Comparison of ENCODE assay signal across 25 cellular contexts in genomic region chr4:124437853-124438495, GRCh38.
A peak's percentile ranks its signal among the peaks of the same experiment; 100 is the strongest.
DNase-seq lines count a peak whose midpoint lies in the region; ATAC-seq and TF ChIP-seq lines count a peak whose summit lies in the region.
"Had no signal": no experiment of that assay in that cellular context is flagged by ENCODE, and none has a peak within 500 bp of the region (broad histone marks: within the 10 kb centered on the region; RNA-seq: fewer than 3 reads in every experiment).

No MANE protein-coding gene starts in this region.

- CTCF ChIA-PET in PC-3 (lab: Charles Lee), result interaction anchor here (0.5 to 0.7 kb wide), 2 partner anchors 40 to 287 kb away, joined by 3 read pairs; no protein-coding TSS in a partner anchor
- CTCF ChIA-PET in activated CD8-positive, alpha-beta T cell treated with anti-CD3 and anti-CD28 coated beads for 36 hours (lab: Charles Lee), result no interaction called here

- peaks cover 1% of the 10 kb centered on the region for H3K9me3 Mint-ChIP-seq in activated CD8-positive, alpha-beta T cell treated with anti-CD3 and anti-CD28 coated beads for 36 hours
- H3K9me3 Mint-ChIP-seq: activated naive CD8-positive, alpha-beta T cell treated with anti-CD3 and anti-CD28 coated beads, Interleukin-2, amount 50 U/mL, for 24 hours had no signal

- no peak overlapping the region for H3K27ac Mint-ChIP-seq in activated CD8-positive, alpha-beta T cell treated with anti-CD3 and anti-CD28 coated beads for 36 hours
- H3K27ac Mint-ChIP-seq: activated naive CD8-positive, alpha-beta T cell treated with anti-CD3 and anti-CD28 coated beads, Interleukin-2, amount 50 U/mL, for 24 hours; CD4-positive, alpha-beta memory T cell; immature natural killer cell; naive B cell had no signal

- H3K4me3 Mint-ChIP-seq in activated CD8-positive, alpha-beta T cell treated with anti-CD3 and anti-CD28 coated beads for 36 hours, result no peak overlapping the region
- H3K4me3 Mint-ChIP-seq: activated naive CD8-positive, alpha-beta T cell treated with anti-CD3 and anti-CD28 coated beads, Interleukin-2, amount 50 U/mL, for 24 hours; CD4-positive, alpha-beta memory T cell; immature natural killer cell; naive B cell had no signal

- H3F3A ChIP-seq in PC-3 (ENCODE audit: low read length, unreplicated experiment), result no peaks in the 10 kb centered on the region

- POLR2A ChIA-PET in PC-3 (lab: Charles Lee; ENCODE audit: unreplicated experiment), result no interaction called here
- POLR2A ChIA-PET in activated CD8-positive, alpha-beta T cell treated with anti-CD3 and anti-CD28 coated beads for 36 hours (lab: Charles Lee), result no interaction called here

- peak; percentile 96 for ATAC-seq in PC-3
- no peak for ATAC-seq in activated CD8-positive, alpha-beta T cell treated with anti-CD3 and anti-CD28 coated beads for 36 hours
- ATAC-seq: activated naive CD8-positive, alpha-beta T cell treated with anti-CD3 and anti-CD28 coated beads, Interleukin-2, amount 50 U/mL, for 24 hours; right lobe of liver had no signal

- H3K79me2 ChIP-seq in ACC112 (ENCODE audit: control insufficient read depth, insufficient read depth, low read length, unreplicated experiment), result no peaks in the 10 kb centered on the region
- no peaks in the 10 kb centered on the region for H3K79me2 ChIP-seq in PC-3 (ENCODE audit: low read length)

- H3K4me3 ChIP-seq in ACC112 (ENCODE audit: low read depth, low read length), result no peak overlapping the region
- no peak overlapping the region for H3K4me3 ChIP-seq in PC-3 (ENCODE audit: low read length)
- no peak overlapping the region for H3K4me3 ChIP-seq in fibroblast of villous mesenchyme (ENCODE audit: low read depth, low read length)
- H3K4me3 ChIP-seq in prostate gland, result no peak overlapping the region
- H3K4me3 ChIP-seq: coronary artery, HAP-1, right lobe of liver, tibial artery had no signal

- TF ChIP-seq POLR2A in prostate gland (IDR thresholded peaks at IDR 0.05), result no peak

- H4K20me1 ChIP-seq in PC-3 (ENCODE audit: low read length), result no peaks in the 10 kb centered on the region

- H3K4me1 Mint-ChIP-seq in activated CD8-positive, alpha-beta T cell treated with anti-CD3 and anti-CD28 coated beads for 36 hours (ENCODE audit: low read depth), result no peaks in the 10 kb centered on the region
- H3K4me1 Mint-ChIP-seq: activated naive CD8-positive, alpha-beta T cell treated with anti-CD3 and anti-CD28 coated beads, Interleukin-2, amount 50 U/mL, for 24 hours; CD4-positive, alpha-beta memory T cell; immature natural killer cell; naive B cell had no signal

- H3K27me3 ChIP-seq in ACC112 (ENCODE audit: insufficient read depth, low read length) (no peaks in the 10 kb centered on the region), PC-3 (ENCODE audit: low read length) (no peaks in the 10 kb centered on the region), prostate gland (replicated peaks; ENCODE audit: insufficient read depth) (no peaks in the 10 kb centered on the region)
- H3K27me3 ChIP-seq: right lobe of liver, tibial artery had no signal

- DNase-seq in PC-3, result peak; percentile 75
- peak; percentile 20 for DNase-seq in fibroblast of villous mesenchyme (ENCODE audit: low read depth)
- peak; percentile 71 for DNase-seq in prostate gland (ENCODE audit: low spot score)
- no peak for DNase-seq in Ammon's horn (ENCODE audit: low spot score)
- no peak for DNase-seq in activated CD8-positive, alpha-beta T cell treated with anti-CD3 and anti-CD28 coated beads for 36 hours
- no peak for DNase-seq in D341Med (ENCODE audit: low spot score)
- DNase-seq in activated T-cell treated with anti-CD3 and anti-CD28 coated beads, Interleukin-2, amount 50 U/mL, for 1 hour, result no peak
- DNase-seq: activated CD4-positive, alpha-beta T cell treated with anti-CD3 and anti-CD28 coated beads, Interleukin-2, amount 50 U/mL, for 1 hour; activated CD8-positive, alpha-beta memory T cell treated with anti-CD3 and anti-CD28 coated beads, Interleukin-2, amount 50 U/mL, for 48 hours; activated effector memory CD4-positive, alpha-beta T cell treated with Interleukin-2 at 50 U/mL for 16 hours; activated naive CD8-positive, alpha-beta T cell treated with anti-CD3 and anti-CD28 coated beads, Interleukin-2, amount 50 U/mL, for 24 hours; CD4-positive, alpha-beta memory T cell; immature natural killer cell; Kasumi-1; naive B cell; NCI-H2171 treated with DMSO at 0.1 percent for 48 hours; NCI-H69; right lobe of liver; Right ventricle myocardium superior; T-helper 1 cell; tibial artery; WERI-Rb-1 had no signal

- no peaks in the 10 kb centered on the region for H3K36me3 Mint-ChIP-seq in activated CD8-positive, alpha-beta T cell treated with anti-CD3 and anti-CD28 coated beads for 36 hours (ENCODE audit: low read depth)
- H3K36me3 Mint-ChIP-seq: CD4-positive, alpha-beta memory T cell; immature natural killer cell; naive B cell had no signal

- no peak overlapping the region for H3K9ac ChIP-seq in PC-3 (ENCODE audit: low read length)

- no peaks in the 10 kb centered on the region for H3K9me2 ChIP-seq in PC-3 (replicated peaks; ENCODE audit: low read length)

- peak overlapping the region; percentile 52 for H3K4me2 ChIP-seq in PC-3 (ENCODE audit: low read length)

- intact Hi-C loops in PC-3 (cut with micrococcal nuclease), result no loop called here
- intact Hi-C loops in prostate gland (cut with DNase I), result no loop called here
- intact Hi-C loops in activated CD8-positive, alpha-beta T cell treated with anti-CD3 and anti-CD28 coated beads for 36 hours (cut with micrococcal nuclease), result no loop called here

- H2AFZ ChIP-seq in ACC112 (ENCODE audit: low read length, unreplicated experiment), result peak overlapping the region; percentile 28
- no peak overlapping the region for H2AFZ ChIP-seq in PC-3 (ENCODE audit: low read length)

- no peaks in the 10 kb centered on the region for H3K27me3 Mint-ChIP-seq in activated CD8-positive, alpha-beta T cell treated with anti-CD3 and anti-CD28 coated beads for 36 hours
- H3K27me3 Mint-ChIP-seq: activated naive CD8-positive, alpha-beta T cell treated with anti-CD3 and anti-CD28 coated beads, Interleukin-2, amount 50 U/mL, for 24 hours; CD4-positive, alpha-beta memory T cell; naive B cell had no signal

- H3K9me3 ChIP-seq in PC-3 (ENCODE audit: low read length), result no peaks in the 10 kb centered on the region
- no peaks in the 10 kb centered on the region for H3K9me3 ChIP-seq in prostate gland
- H3K9me3 ChIP-seq: HAP-1, right lobe of liver, tibial artery had no signal

- H3K36me3 ChIP-seq in ACC112 (ENCODE audit: insufficient read depth, low read length) (no peaks in the 10 kb centered on the region), PC-3 (ENCODE audit: low read depth, low read length) (no peaks in the 10 kb centered on the region), prostate gland (no peaks in the 10 kb centered on the region)
- H3K36me3 ChIP-seq: HAP-1, right lobe of liver, tibial artery, WERI-Rb-1 had no signal

- TF ChIP-seq CTCF in PC-3 (conservative IDR thresholded peaks at IDR 0.05; ENCODE audit: low read depth, low read length) (no peak), fibroblast of villous mesenchyme (IDR thresholded peaks at IDR 0.05; ENCODE audit: insufficient read depth, low read depth, low read length) (no peak), prostate gland (IDR thresholded peaks at IDR 0.05) (no peak)
- no peak for TF ChIP-seq CTCF in activated CD8-positive, alpha-beta T cell treated with anti-CD3 and anti-CD28 coated beads for 36 hours (IDR thresholded peaks at IDR 0.05)

- H3K4me1 ChIP-seq in ACC112 (ENCODE audit: control insufficient read depth, insufficient read depth, low read length, unreplicated experiment), result peaks cover 36% of the 10 kb centered on the region
- H3K4me1 ChIP-seq in PC-3 (ENCODE audit: insufficient read depth, low read length), result peaks cover 41% of the 10 kb centered on the region
- no peaks in the 10 kb centered on the region for H3K4me1 ChIP-seq in prostate gland (replicated peaks)
- H3K4me1 ChIP-seq: HAP-1, right lobe of liver had no signal

- no TSS peak for BruUV-seq in PC-3 (replicated peaks; lab: Mats Ljungman, UMichigan)

- H3K27ac ChIP-seq in ACC112 (ENCODE audit: low read depth, low read length), result peak overlapping the region; percentile 32
- peak overlapping the region; percentile 79 for H3K27ac ChIP-seq in PC-3 (ENCODE audit: low read length)
- peak overlapping the region; percentile 21 to 61 for H3K27ac ChIP-seq in prostate gland
- H3K27ac ChIP-seq: coronary artery, right lobe of liver, WERI-Rb-1 had no signal

Comparison
In these comparisons a context has a peak if more than half of its experiments do, and no peak if none do; other contexts are left out.
1. DNase-seq: peak in PC-3 (single experiment), fibroblast of villous mesenchyme (single experiment) and prostate gland (single experiment); none in Ammon's horn (single experiment), activated CD8-positive, alpha-beta T cell treated with anti-CD3 and anti-CD28 coated beads for 36 hours (single experiment), D341Med (single experiment) and activated T-cell treated with anti-CD3 and anti-CD28 coated beads, Interleukin-2, amount 50 U/mL, for 1 hour (single experiment).
2. Peak in every context shown above with its lines, with median percentiles within 50 percentile points of each other: H3K27ac ChIP-seq.